Comparison of ENCODE assay signal across 22 cellular contexts in the genomic region with DNA sequence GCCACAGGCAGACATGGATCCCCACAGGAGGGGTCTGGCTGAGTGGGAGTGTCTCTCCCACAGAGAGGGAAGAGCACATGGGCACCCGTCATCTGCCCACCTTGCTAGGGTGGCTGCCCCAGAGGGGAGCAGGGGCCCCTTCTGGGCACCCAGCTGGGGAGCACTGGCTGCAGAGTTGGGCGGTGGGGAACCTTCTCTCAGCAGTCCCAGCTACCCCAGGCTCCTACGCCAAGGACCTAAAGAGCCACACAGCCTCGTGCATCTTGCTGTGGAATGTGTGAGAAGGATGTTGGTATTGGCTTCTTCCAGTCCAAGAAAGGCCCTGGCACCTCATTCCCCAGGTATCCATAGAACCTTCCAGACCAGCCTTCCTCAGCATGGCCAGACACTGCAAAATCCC.
"Had no signal": no experiment of that assay in that cellular context is flagged by ENCODE, and none has a peak within 500 bp of the region (broad histone marks: within the 10 kb centered on the region; RNA-seq: fewer than 3 reads in every experiment).

No MANE protein-coding gene starts in this region.

- H3K27me3 ChIP-seq: ovary, tibial nerve, uterus had no signal

- H3K27ac Mint-ChIP-seq: memory B cell; natural killer cell treated with Interleukin-12 subunit alpha and Interleukin-12 subunit beta and Interleukin-15 and Interleukin-18, amount 100 ng/mL, for 72 hours; stimulated activated effector memory CD8-positive, alpha-beta T cell treated with anti-CD3 and anti-CD28 coated beads, Interleukin-12 subunit alpha, Interleukin-12 subunit beta, amount 100 ng/mL, for 72 hours; type B pancreatic cell had no signal

- H3K4me1 ChIP-seq: prostate gland, uterus had no signal

- H3K4me3 ChIP-seq: left ventricle myocardium inferior, mucosa of descending colon, ovary, prostate gland, skin epidermis, tibial nerve, uterus had no signal

- ATAC-seq: mucosa of descending colon; naive thymus-derived CD4-positive, alpha-beta T cell; natural killer cell treated with Interleukin-12 subunit alpha and Interleukin-12 subunit beta and Interleukin-15 and Interleukin-18, amount 100 ng/mL, for 72 hours; right cardiac atrium; sciatic nerve had no signal

- H3K27ac ChIP-seq: ovary, prostate gland, skin epidermis, tibial nerve, uterus had no signal

- DNase-seq: hypothalamus; islet precursor cell; left ventricle myocardium inferior; midbrain; naive thymus-derived CD4-positive, alpha-beta T cell; ovary; retina; right cardiac atrium; stimulated activated CD4-positive, alpha-beta T cell treated with anti-CD3 and anti-CD28 coated beads, Interleukin-4, amount 100 ng/mL, for 24 hours; stimulated activated naive CD4-positive, alpha-beta T cell treated with Interleukin-2 at 50 U/mL for 16 hours; stimulated activated naive CD8-positive, alpha-beta T cell treated with anti-CD3 and anti-CD28 coated beads, Interleukin-15, amount 100 ng/mL, for 72 hours; substantia nigra; uterus had no signal

- H3K36me3 Mint-ChIP-seq: memory B cell; naive thymus-derived CD4-positive, alpha-beta T cell; natural killer cell treated with Interleukin-12 subunit alpha and Interleukin-12 subunit beta and Interleukin-15 and Interleukin-18, amount 100 ng/mL, for 72 hours; stimulated activated effector memory CD8-positive, alpha-beta T cell treated with anti-CD3 and anti-CD28 coated beads, Interleukin-12 subunit alpha, Interleukin-12 subunit beta, amount 100 ng/mL, for 72 hours; type B pancreatic cell had no signal

- H3K4me3 Mint-ChIP-seq: memory B cell; naive thymus-derived CD4-positive, alpha-beta T cell; natural killer cell treated with Interleukin-12 subunit alpha and Interleukin-12 subunit beta and Interleukin-15 and Interleukin-18, amount 100 ng/mL, for 72 hours; stimulated activated effector memory CD8-positive, alpha-beta T cell treated with anti-CD3 and anti-CD28 coated beads, Interleukin-12 subunit alpha, Interleukin-12 subunit beta, amount 100 ng/mL, for 72 hours; stimulated activated naive CD8-positive, alpha-beta T cell treated with anti-CD3 and anti-CD28 coated beads, Interleukin-15, amount 100 ng/mL, for 72 hours; type B pancreatic cell had no signal

- H3K9me3 ChIP-seq: left ventricle myocardium inferior, mucosa of descending colon, ovary, prostate gland, tibial nerve, uterus had no signal

- H3K36me3 ChIP-seq: left ventricle myocardium inferior, ovary, prostate gland, tibial nerve, uterus had no signal

- H3K4me1 Mint-ChIP-seq: memory B cell; naive thymus-derived CD4-positive, alpha-beta T cell; stimulated activated effector memory CD8-positive, alpha-beta T cell treated with anti-CD3 and anti-CD28 coated beads, Interleukin-12 subunit alpha, Interleukin-12 subunit beta, amount 100 ng/mL, for 72 hours; stimulated activated naive CD8-positive, alpha-beta T cell treated with anti-CD3 and anti-CD28 coated beads, Interleukin-15, amount 100 ng/mL, for 72 hours had no signal

- H3K9me3 Mint-ChIP-seq: memory B cell; natural killer cell treated with Interleukin-12 subunit alpha and Interleukin-12 subunit beta and Interleukin-15 and Interleukin-18, amount 100 ng/mL, for 72 hours; stimulated activated effector memory CD8-positive, alpha-beta T cell treated with anti-CD3 and anti-CD28 coated beads, Interleukin-12 subunit alpha, Interleukin-12 subunit beta, amount 100 ng/mL, for 72 hours; stimulated activated naive CD8-positive, alpha-beta T cell treated with anti-CD3 and anti-CD28 coated beads, Interleukin-15, amount 100 ng/mL, for 72 hours; type B pancreatic cell had no signal
